In genomic region chr10:119284679-119285096, GRCh38 we compare ENCODE assay signal across 13 cellular contexts.
DNase-seq lines count a peak whose midpoint lies in the region; ATAC-seq and TF ChIP-seq lines count a peak whose summit lies in the region.
"Had no signal": no experiment of that assay in that cellular context is flagged by ENCODE, and none has a peak within 500 bp of the region (broad histone marks: within the 10 kb centered on the region; RNA-seq: fewer than 3 reads in every experiment).

No MANE protein-coding gene starts in this region.

- H4K91ac ChIP-seq in neuronal stem cell (ENCODE audit: low read depth, low read length, poor library complexity): peak overlapping the region; percentile 66

- no peaks in the 10 kb centered on the region for H3K9me3 Mint-ChIP-seq in effector memory CD8-positive, alpha-beta T cell

- no peak for DNase-seq in Right ventricle myocardium inferior (ENCODE audit: missing footprints)
- no peak for DNase-seq in cardiac septum (ENCODE audit: low spot score)
- no peak for DNase-seq in effector memory CD8-positive, alpha-beta T cell
- no peak for DNase-seq in neuronal stem cell (ENCODE audit: low spot score)
- DNase-seq in uterus: peak; percentile 57 to 60
- no peak for DNase-seq in brain microvascular endothelial cell
- no peak for DNase-seq in stimulated activated CD4-positive, alpha-beta T cell treated with anti-CD3 and anti-CD28 coated beads, Interleukin-2, amount 100 ng/mL, for 24 hours
- DNase-seq: activated effector memory CD4-positive, alpha-beta T cell treated with Interleukin-2 at 50 U/mL for 16 hours; AML-193; colonic mucosa; foreskin keratinocyte; NCI-H2171 had no signal

- peak overlapping the region; percentile 19 for H3K23ac ChIP-seq in neuronal stem cell (ENCODE audit: low read depth, low read length, poor library complexity)

- peaks cover 4% of the 10 kb centered on the region for H3K79me1 ChIP-seq in neuronal stem cell (ENCODE audit: low read depth, low read length)

- in situ Hi-C loops in brain microvascular endothelial cell (cut with HindIII; ENCODE audit: low pct_ligation_motif_present, low sequenced_read_pairs): no loop called here

- no peaks in the 10 kb centered on the region for H3K27me3 ChIP-seq in neuronal stem cell (ENCODE audit: control insufficient read depth in 3 of 3, insufficient read depth in 3 of 3, low read depth in 1 of 3, low read length in 3 of 3)
- no peaks in the 10 kb centered on the region for H3K27me3 ChIP-seq in uterus
- no peaks in the 10 kb centered on the region for H3K27me3 ChIP-seq in brain microvascular endothelial cell (replicated peaks)
- H3K27me3 ChIP-seq: colonic mucosa, foreskin keratinocyte had no signal

- H3K27ac ChIP-seq in neuronal stem cell (replicated peaks; ENCODE audit: low read length): no peak overlapping the region
- peak overlapping the region in 1 of 2 donors; percentile 36 for H3K27ac ChIP-seq in uterus
- no peak overlapping the region for H3K27ac ChIP-seq in brain microvascular endothelial cell
- H3K27ac ChIP-seq: colonic mucosa, foreskin keratinocyte had no signal

- WGBS in neuronal stem cell (ENCODE audit: extremely low coverage in 2 of 2, insufficient read length in 2 of 2, insufficient replicate concordance in 1 of 2), 2 donors: no CpG with 5 or more reads among the region's 7 CpGs

- intact Hi-C loops in Right ventricle myocardium inferior (cut with DNase I): loop anchor here (5.0 kb wide), 1 partner anchor 63 kb away; no protein-coding TSS in a partner anchor
- intact Hi-C loops in cardiac septum (cut with DNase I): loop anchor here (5.0 kb wide), 1 partner anchor 83 kb away; no protein-coding TSS in a partner anchor
- intact Hi-C loops in uterus (cut with DNase I; ENCODE audit: low total_unique reads): no loop called here

- peak overlapping the region; percentile 67 to 68 for H3K4me3 Mint-ChIP-seq in effector memory CD8-positive, alpha-beta T cell

- H2AK5ac ChIP-seq in neuronal stem cell (ENCODE audit: low read depth, low read length): no peak overlapping the region

- H3K14ac ChIP-seq in neuronal stem cell (ENCODE audit: low read length): peak overlapping the region; percentile 31

- peak overlapping the region; percentile 85 to 86 for H3K27ac Mint-ChIP-seq in effector memory CD8-positive, alpha-beta T cell

- ATAC-seq in Right ventricle myocardium inferior: peak; percentile 68
- no peak for ATAC-seq in effector memory CD8-positive, alpha-beta T cell (replicated peaks)
- ATAC-seq in HG02938 (IDR thresholded peaks at IDR 0.05; ENCODE audit: unreplicated experiment): no peak
- ATAC-seq: foreskin keratinocyte had no signal

- H3K4me1 ChIP-seq in neuronal stem cell (ENCODE audit: control insufficient read depth in 2 of 2, insufficient read depth in 1 of 2, low read depth in 1 of 2, low read length in 2 of 2) (peaks cover 4 to 9% of the 10 kb centered on the region in 2 donors), uterus (peaks cover 0 to 27% of the 10 kb centered on the region in 2 donors)
- H3K4me1 ChIP-seq: colonic mucosa, foreskin keratinocyte had no signal

- peaks cover 48 to 50% of the 10 kb centered on the region in 2 donors for H3K4me1 Mint-ChIP-seq in effector memory CD8-positive, alpha-beta T cell (ENCODE audit: low read depth in 2 of 2)

- H3K27me3 Mint-ChIP-seq in effector memory CD8-positive, alpha-beta T cell: no peaks in the 10 kb centered on the region

- no peak overlapping the region for H4K8ac ChIP-seq in neuronal stem cell (ENCODE audit: low read depth, low read length)

- H3K36me3 Mint-ChIP-seq in effector memory CD8-positive, alpha-beta T cell (ENCODE audit: insufficient read depth): peaks cover 6% of the 10 kb centered on the region

- H2BK12ac ChIP-seq in neuronal stem cell (ENCODE audit: low read length): no peak overlapping the region

- H2AFZ ChIP-seq in neuronal stem cell (ENCODE audit: low read length): no peak overlapping the region

- peak overlapping the region; percentile 25 for H3K18ac ChIP-seq in neuronal stem cell (ENCODE audit: low read length)

- peak in 1 of 2 donors; percentile 8 for TF ChIP-seq POLR2A in uterus (IDR thresholded peaks at IDR 0.05)

- no peak overlapping the region for H3K4me2 ChIP-seq in neuronal stem cell (ENCODE audit: insufficient read depth, low read length, poor library complexity, severe bottlenecking)

- peak overlapping the region; percentile 19 for H3K4ac ChIP-seq in neuronal stem cell (ENCODE audit: low read length)

- H2BK120ac ChIP-seq in neuronal stem cell (ENCODE audit: low read depth, low read length): no peak overlapping the region

- H3K9me3 ChIP-seq in neuronal stem cell (replicated peaks in 1 of 2; ENCODE audit: control insufficient read depth in 2 of 2, insufficient read depth in 1 of 2, low read depth in 1 of 2, low read length in 2 of 2) (no peaks in the 10 kb centered on the region), uterus (no peaks in the 10 kb centered on the region)
- H3K9me3 ChIP-seq: colonic mucosa had no signal

- TF ChIP-seq CTCF in uterus (IDR thresholded peaks at IDR 0.05) (no peak), brain microvascular endothelial cell (IDR thresholded peaks at IDR 0.05; ENCODE audit: low read depth, low read length, missing control alignments) (no peak)

- peak overlapping the region; percentile 31 for H3K9ac ChIP-seq in neuronal stem cell (ENCODE audit: low read depth, low read length, poor library complexity)

- peak overlapping the region; percentile 83 for H2BK5ac ChIP-seq in neuronal stem cell (ENCODE audit: low read length)

- no peaks in the 10 kb centered on the region for H3K36me3 ChIP-seq in neuronal stem cell (replicated peaks in 1 of 2; ENCODE audit: control insufficient read depth in 2 of 2, insufficient read depth in 2 of 2, low read length in 2 of 2)
- no peaks in the 10 kb centered on the region for H3K36me3 ChIP-seq in uterus
- H3K36me3 ChIP-seq in brain microvascular endothelial cell (replicated peaks): no peaks in the 10 kb centered on the region
- H3K36me3 ChIP-seq: colonic mucosa had no signal

- H2BK15ac ChIP-seq in neuronal stem cell (ENCODE audit: low read length): no peak overlapping the region

- H3K4me3 ChIP-seq in neuronal stem cell (ENCODE audit: low read length in 2 of 2) (no peak overlapping the region), uterus (no peak overlapping the region), brain microvascular endothelial cell (ENCODE audit: low read depth, low read length) (no peak overlapping the region)
- H3K4me3 ChIP-seq: colonic mucosa had no signal

Comparison
In these comparisons a context has a peak if more than half of its experiments do, and no peak if none do; other contexts are left out.
1. DNase-seq: peak in uterus (2 of 2); none in Right ventricle myocardium inferior (single experiment), cardiac septum (single experiment), effector memory CD8-positive, alpha-beta T cell (0 of 3), neuronal stem cell (single experiment), brain microvascular endothelial cell (single experiment) and stimulated activated CD4-positive, alpha-beta T cell treated with anti-CD3 and anti-CD28 coated beads, Interleukin-2, amount 100 ng/mL, for 24 hours (0 of 2).